1 cellular context compared by ENCODE assay signal in genomic region chr11:62591448-62592215, GRCh38.
TF ChIP-seq lines count a peak whose summit lies in the region.

Gene TUT1 (minus strand): TSS chr11:62591523. CDS start chr11:62591485, 38 bp downstream.

TF ChIP-seq in K562, 482 proteins besides CTCF, POLR2A, EP300 and RAD21 (continued from another document and continues in another):
- TF ChIP-seq MXD1 (CRISPR knock-in tag; IDR thresholded peaks at IDR 0.05; ENCODE audit: borderline replicate concordance, poor library complexity, severe bottlenecking) (no peak), RBFOX2 (IDR thresholded peaks at IDR 0.05; ENCODE audit: low read depth, low read length) (peak; percentile 94), BCOR (IDR thresholded peaks at IDR 0.05) (peak; percentile 24), NR2F6 (CRISPR knock-in tag; IDR thresholded peaks at IDR 0.05) (no peak), HDAC8 (tag; IDR thresholded peaks at IDR 0.05) (no peak), STAT5A (IDR thresholded peaks at IDR 0.05; ENCODE audit: borderline replicate concordance, low read length) (peak; percentile 69; the same call in 1 of the 2 replicates), ZNF696 (CRISPR knock-in tag; conservative IDR thresholded peaks at IDR 0.05) (no peak), PKNOX1 (IDR thresholded peaks at IDR 0.05) (peak; percentile 89), E2F1 (CRISPR knock-in tag; IDR thresholded peaks at IDR 0.05) (peak; percentile 86), BRF1 (IDR thresholded peaks at IDR 0.05; ENCODE audit: borderline replicate concordance, extremely low read depth, insufficient read length) (no peak), FOXK2 (conservative IDR thresholded peaks at IDR 0.05 in 1 of 2, IDR thresholded peaks at IDR 0.05 in 1 of 2; ENCODE audit: low read depth in 2 of 2) (peak; percentile 93 to 97), ARNT (IDR thresholded peaks at IDR 0.05) (peak in 1 of 2 experiments; percentile 60; a peak in 1 of 4 replicates), CBFB (CRISPR knock-in tag; IDR thresholded peaks at IDR 0.05) (no peak), NCOA6 (IDR thresholded peaks at IDR 0.05) (no peak), MED1 (CRISPR knock-in tag; IDR thresholded peaks at IDR 0.05; ENCODE audit: borderline replicate concordance) (no peak), HMGN3 (IDR thresholded peaks at IDR 0.05; ENCODE audit: borderline replicate concordance, extremely low read depth, insufficient read length, low read depth, low read length) (no peak), TAF15 (IDR thresholded peaks at IDR 0.05; ENCODE audit: low read depth, low read length) (no peak), KLF1 (tag; IDR thresholded peaks at IDR 0.05) (no peak), JUND (IDR thresholded peaks at IDR 0.05; ENCODE audit: borderline replicate concordance, low read depth, low read length) (peak; percentile 94), JUND (tag; IDR thresholded peaks at IDR 0.05; ENCODE audit: borderline replicate concordance, low read depth, low read length) (peak; percentile 86; the same call in 2 of the 3 replicates), TSC22D4 (tag; IDR thresholded peaks at IDR 0.05) (no peak), NELFE (IDR thresholded peaks at IDR 0.05; ENCODE audit: insufficient read depth, insufficient read length) (no peak), RREB1 (CRISPR knock-in tag; IDR thresholded peaks at IDR 0.05) (peak; percentile 12; the same call in 1 of the 2 replicates), CAMTA2 (CRISPR knock-in tag; conservative IDR thresholded peaks at IDR 0.05) (no peak), PRDM10 (IDR thresholded peaks at IDR 0.05; ENCODE audit: partially characterized antibody) (peak; percentile 60), NONO (IDR thresholded peaks at IDR 0.05; ENCODE audit: low read depth in 2 of 2, low read length in 1 of 2) (peak in 1 of 2 experiments; percentile 84; a peak in 2 of 4 replicates), ZNF830 (CRISPR knock-in tag; IDR thresholded peaks at IDR 0.05) (no peak), HMG20A (CRISPR knock-in tag; conservative IDR thresholded peaks at IDR 0.05) (no peak), PRPF4 (IDR thresholded peaks at IDR 0.05; ENCODE audit: insufficient read depth, low read depth, low read length, poor library complexity, severe bottlenecking) (no peak), ZNF445 (CRISPR knock-in tag; IDR thresholded peaks at IDR 0.05; ENCODE audit: low read depth) (no peak), ZNF133 (CRISPR knock-in tag; IDR thresholded peaks at IDR 0.05) (no peak), CREB3L1 (IDR thresholded peaks at IDR 0.05; ENCODE audit: borderline replicate concordance, low read depth) (peak; percentile 52; the same call in 1 of the 2 replicates), BRD4 (IDR thresholded peaks at IDR 0.05) (no peak; the same call in 1 of the 2 replicates), SP2 (IDR thresholded peaks at IDR 0.05; ENCODE audit: extremely low read depth, low read depth, low read length, poor library complexity, severe bottlenecking) (no peak), ESRRB (CRISPR knock-in tag; IDR thresholded peaks at IDR 0.05; ENCODE audit: borderline replicate concordance) (no peak), ZBED1 (IDR thresholded peaks at IDR 0.05) (no peak; the same call in 1 of the 2 replicates), CTBP1 (IDR thresholded peaks at IDR 0.05; ENCODE audit: borderline replicate concordance) (peak; percentile 96), NFYB (IDR thresholded peaks at IDR 0.05; ENCODE audit: extremely low read depth, insufficient read length) (peak; percentile 73), ZNF121 (CRISPR knock-in tag; conservative IDR thresholded peaks at IDR 0.05) (no peak), ZNF280A (IDR thresholded peaks at IDR 0.05; ENCODE audit: low read depth, partially characterized antibody) (no peak)
- TF ChIP-seq, protein P1, sequence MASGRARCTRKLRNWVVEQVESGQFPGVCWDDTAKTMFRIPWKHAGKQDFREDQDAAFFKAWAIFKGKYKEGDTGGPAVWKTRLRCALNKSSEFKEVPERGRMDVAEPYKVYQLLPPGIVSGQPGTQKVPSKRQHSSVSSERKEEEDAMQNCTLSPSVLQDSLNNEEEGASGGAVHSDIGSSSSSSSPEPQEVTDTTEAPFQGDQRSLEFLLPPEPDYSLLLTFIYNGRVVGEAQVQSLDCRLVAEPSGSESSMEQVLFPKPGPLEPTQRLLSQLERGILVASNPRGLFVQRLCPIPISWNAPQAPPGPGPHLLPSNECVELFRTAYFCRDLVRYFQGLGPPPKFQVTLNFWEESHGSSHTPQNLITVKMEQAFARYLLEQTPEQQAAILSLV (tag; IDR thresholded peaks at IDR 0.05), result no peak
- TF ChIP-seq, protein P2, sequence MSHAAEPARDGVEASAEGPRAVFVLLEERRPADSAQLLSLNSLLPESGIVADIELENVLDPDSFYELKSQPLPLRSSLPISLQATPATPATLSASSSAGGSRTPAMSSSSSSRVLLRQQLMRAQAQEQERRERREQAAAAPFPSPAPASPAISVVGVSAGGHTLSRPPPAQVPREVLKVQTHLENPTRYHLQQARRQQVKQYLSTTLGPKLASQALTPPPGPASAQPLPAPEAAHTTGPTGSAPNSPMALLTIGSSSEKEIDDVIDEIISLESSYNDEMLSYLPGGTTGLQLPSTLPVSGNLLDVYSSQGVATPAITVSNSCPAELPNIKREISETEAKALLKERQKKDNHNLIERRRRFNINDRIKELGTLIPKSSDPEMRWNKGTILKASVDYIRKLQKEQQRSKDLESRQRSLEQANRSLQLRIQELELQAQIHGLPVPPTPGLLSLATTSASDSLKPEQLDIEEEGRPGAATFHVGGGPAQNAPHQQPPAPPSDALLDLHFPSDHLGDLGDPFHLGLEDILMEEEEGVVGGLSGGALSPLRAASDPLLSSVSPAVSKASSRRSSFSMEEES (CRISPR knock-in tag; IDR thresholded peaks at IDR 0.05), result no peak
- TF ChIP-seq, protein P3, sequence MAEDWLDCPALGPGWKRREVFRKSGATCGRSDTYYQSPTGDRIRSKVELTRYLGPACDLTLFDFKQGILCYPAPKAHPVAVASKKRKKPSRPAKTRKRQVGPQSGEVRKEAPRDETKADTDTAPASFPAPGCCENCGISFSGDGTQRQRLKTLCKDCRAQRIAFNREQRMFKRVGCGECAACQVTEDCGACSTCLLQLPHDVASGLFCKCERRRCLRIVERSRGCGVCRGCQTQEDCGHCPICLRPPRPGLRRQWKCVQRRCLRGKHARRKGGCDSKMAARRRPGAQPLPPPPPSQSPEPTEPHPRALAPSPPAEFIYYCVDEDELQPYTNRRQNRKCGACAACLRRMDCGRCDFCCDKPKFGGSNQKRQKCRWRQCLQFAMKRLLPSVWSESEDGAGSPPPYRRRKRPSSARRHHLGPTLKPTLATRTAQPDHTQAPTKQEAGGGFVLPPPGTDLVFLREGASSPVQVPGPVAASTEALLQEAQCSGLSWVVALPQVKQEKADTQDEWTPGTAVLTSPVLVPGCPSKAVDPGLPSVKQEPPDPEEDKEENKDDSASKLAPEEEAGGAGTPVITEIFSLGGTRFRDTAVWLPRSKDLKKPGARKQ (CRISPR knock-in tag; IDR thresholded peaks at IDR 0.05), result no peak
